In genomic region chr10:5895365-5895764, GRCh38 we compare ENCODE assay signal across 1 cellular context.
TF ChIP-seq lines count a peak whose summit lies in the region.

No MANE protein-coding gene starts in this region.

TF ChIP-seq in K562, 482 proteins besides CTCF, POLR2A, EP300 and RAD21:
- TF ChIP-seq DACH1 (IDR thresholded peaks at IDR 0.05; ENCODE audit: partially characterized antibody) (no peak), MLLT1 (IDR thresholded peaks at IDR 0.05) (peak in 1 of 2 experiments; percentile 16; a peak in 1 of 4 replicates), ZNF12 (CRISPR knock-in tag; IDR thresholded peaks at IDR 0.05) (peak; percentile 97)
